In the genomic region with DNA sequence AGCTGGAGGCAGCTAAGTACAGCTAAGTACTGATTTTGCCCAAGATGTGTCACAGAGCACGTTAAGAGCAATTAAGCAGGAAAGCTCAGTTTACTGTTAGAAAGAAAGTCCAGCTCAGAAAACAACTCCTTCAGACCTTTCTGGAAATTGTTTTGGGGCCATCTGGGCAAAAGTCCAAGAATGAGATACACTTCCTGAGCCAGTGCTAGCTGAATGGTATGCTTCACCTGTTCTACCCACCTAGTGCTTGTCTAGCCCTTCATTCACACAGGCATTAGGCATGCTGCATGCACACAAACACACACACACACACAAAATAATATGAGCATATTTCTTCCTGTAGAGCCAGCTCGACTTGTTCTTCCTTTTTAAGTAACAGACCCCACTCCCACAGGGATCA, we compare ENCODE assay signal across 13 cellular contexts. TPM values are rescaled to one million over a fixed set of nuclear protein-coding genes. Genes with fewer than 3 reads are reported as not detected.
DNase-seq lines count a peak whose midpoint lies in the region; ATAC-seq and TF ChIP-seq lines count a peak whose summit lies in the region.
"Had no signal": no experiment of that assay in that cellular context is flagged by ENCODE, and none has a peak within 500 bp of the region (broad histone marks: within the 10 kb centered on the region; RNA-seq: fewer than 3 reads in every experiment).

No MANE protein-coding gene starts in this region.

- H3K9me3 ChIP-seq in mucosa of descending colon: no peaks in the 10 kb centered on the region
- H3K9me3 ChIP-seq: adrenal gland, neutrophil, Peyer's patch had no signal

- DNase-seq in NCI-H1105 (lab: John Stamatoyannopoulos, UW): peak; percentile 1
- peak; percentile 20 for DNase-seq in astrocyte of the hippocampus (ENCODE audit: low read depth, low spot score)
- DNase-seq in mucosa of descending colon: no peak
- no peak for DNase-seq in NCI-H446 (lab: John Stamatoyannopoulos, UW)
- DNase-seq: activated CD4-positive, alpha-beta T cell treated with anti-CD3 and anti-CD28 coated beads for 4 hours; activated T-cell treated with anti-CD3 and anti-CD28 coated beads, Interleukin-2, amount 50 U/mL, for 72 hours; adrenal gland; AML-193; Peyer's patch; stimulated activated naive CD4-positive, alpha-beta T cell treated with Interleukin-2 at 50 U/mL for 16 hours had no signal

- no peaks in the 10 kb centered on the region for H3K36me3 ChIP-seq in mucosa of descending colon (ENCODE audit: low read depth)
- H3K36me3 ChIP-seq: neutrophil, Peyer's patch had no signal

- intact Hi-C loops in mucosa of descending colon (cut with DNase I, micrococcal nuclease): no loop called here

- TF ChIP-seq CTCF in mucosa of descending colon (IDR thresholded peaks at IDR 0.05): no peak

- H3K4me1 ChIP-seq in mucosa of descending colon (ENCODE audit: low read depth): peaks cover 18% of the 10 kb centered on the region

- ATAC-seq in mucosa of descending colon (peak; percentile 10), HG03175 (IDR thresholded peaks at IDR 0.05; ENCODE audit: unreplicated experiment) (no peak), HG03520 (IDR thresholded peaks at IDR 0.05; ENCODE audit: unreplicated experiment) (no peak)
- ATAC-seq: activated T-cell treated with anti-CD3 and anti-CD28 coated beads, Interleukin-2, amount 50 U/mL, for 72 hours had no signal

- H3K4me3 ChIP-seq in mucosa of descending colon: no peak overlapping the region
- H3K4me3 ChIP-seq: adrenal gland, Peyer's patch had no signal

RNA-seq across cellular contexts. Expression of gene IKZF4, which starts 6.6 kb away (rescaled TPM):
- total RNA-seq in mucosa of descending colon: 1 to 10 TPM; 3.5 to 9.1 (median 7.2) TPM

RNA-seq across cellular contexts. Expression of gene SUOX, which starts 17.1 kb away (rescaled TPM):
- 10 to 100 TPM; 29.2 to 32.0 (median 30.4) TPM for total RNA-seq in mucosa of descending colon

RNA-seq across cellular contexts. Expression of gene RPS26, which starts 27.5 kb away (rescaled TPM):
- 10 to 100 TPM; 28.8 to 81.1 (median 34.5) TPM for total RNA-seq in mucosa of descending colon

RNA-seq across cellular contexts. Expression of gene RAB5B, which starts 40.3 kb away (rescaled TPM):
- total RNA-seq in mucosa of descending colon: 100 to 1,000 TPM; 131 to 179 (median 173) TPM

RNA-seq across cellular contexts. Expression of gene CDK2, which starts 47.6 kb away (rescaled TPM):
- total RNA-seq in mucosa of descending colon: 10 to 100 TPM; 17.1 to 22.1 (median 20.8) TPM

Comparison
In these comparisons a context has a peak if more than half of its experiments do, and no peak if none do; other contexts are left out.
1. DNase-seq: peak in NCI-H1105 (single experiment) and astrocyte of the hippocampus (single experiment); none in mucosa of descending colon (0 of 3) and NCI-H446 (0 of 2).